In genomic region chr19:16076154-16076957, GRCh38 we compare ENCODE assay signal across 8 cellular contexts. TPM values are rescaled to one million over a fixed set of nuclear protein-coding genes. Genes with fewer than 3 reads are reported as not detected.
DNase-seq lines count a peak whose midpoint lies in the region; ATAC-seq and TF ChIP-seq lines count a peak whose summit lies in the region.

TPM4 (plus strand) TSS chr19:16076495; CDS start chr19:16076566, 71 bp downstream.

- peak within 1 kb of the TSS; percentile 55 to 85 for H3K4me3 ChIP-seq in CD4-positive, alpha-beta memory T cell (ENCODE audit: low read length in 2 of 2)
- H3K4me3 ChIP-seq in neural progenitor cell (peak within 1 kb of the TSS; percentile 98), stomach smooth muscle (ENCODE audit: low read length in 2 of 2) (peak within 1 kb of the TSS; percentile 84 to 89)

- H3K36me3 Mint-ChIP-seq in CD4-positive, alpha-beta memory T cell, result peaks cover 11 to 31% of the 10 kb centered on the region in 2 donors
- H3K36me3 Mint-ChIP-seq in neural progenitor cell, result peaks cover 4% of the 10 kb centered on the region

- peak within 1 kb of the TSS; percentile 91 to 100 (median 99) for H3K27ac Mint-ChIP-seq in CD4-positive, alpha-beta memory T cell
- peak within 1 kb of the TSS; percentile 100 for H3K27ac Mint-ChIP-seq in neural progenitor cell

- peaks cover 60% of the 10 kb centered on the region for H3K79me2 ChIP-seq in neural progenitor cell (ENCODE audit: low read depth)

- no peaks in the 10 kb centered on the region for H3K9me3 ChIP-seq in CD4-positive, alpha-beta memory T cell (ENCODE audit: control insufficient read depth in 1 of 2, low read length in 2 of 2)
- H3K9me3 ChIP-seq in neural progenitor cell (ENCODE audit: low read depth) (no peaks in the 10 kb centered on the region), stomach smooth muscle (ENCODE audit: control insufficient read depth in 2 of 2, low read length in 2 of 2) (no peaks in the 10 kb centered on the region)

- TF ChIP-seq POLR2A in Raji (IDR thresholded peaks at IDR 0.05; ENCODE audit: insufficient read depth, low read depth, low read length), result peak; percentile 58; the same call in 1 of the 2 replicates

- peak within 1 kb of the TSS; percentile 83 to 92 (median 91) for H3K4me3 Mint-ChIP-seq in CD4-positive, alpha-beta memory T cell
- H3K4me3 Mint-ChIP-seq in neural progenitor cell, result peak within 1 kb of the TSS; percentile 92

- H4K20me1 ChIP-seq in neural progenitor cell (ENCODE audit: low read depth), result peaks cover 40% of the 10 kb centered on the region

- DNase-seq in CD4-positive, alpha-beta memory T cell, result peak; percentile 74 to 89 (median 76)
- DNase-seq in HT-29 (ENCODE audit: low spot score), result peak; percentile 80
- peak; percentile 84 for DNase-seq in activated gamma-delta T cell (lab: John Stamatoyannopoulos, UW)
- DNase-seq in foreskin keratinocyte, result peak; percentile 79 to 87
- DNase-seq in neural progenitor cell (ENCODE audit: low spot score), result peak; percentile 96

- H3K4me2 ChIP-seq in neural progenitor cell, result peak within 1 kb of the TSS; percentile 100

- peaks cover 42 to 83% (median 59%) of the 10 kb centered on the region in 4 donors for H3K4me1 Mint-ChIP-seq in CD4-positive, alpha-beta memory T cell
- H3K4me1 Mint-ChIP-seq in neural progenitor cell, result peaks cover 31% of the 10 kb centered on the region

- H3K27me3 ChIP-seq in CD4-positive, alpha-beta memory T cell (ENCODE audit: insufficient read depth, low read length), result no peaks in the 10 kb centered on the region
- H3K27me3 ChIP-seq in foreskin keratinocyte (no peaks in the 10 kb centered on the region), neural progenitor cell (no peaks in the 10 kb centered on the region), stomach smooth muscle (ENCODE audit: control insufficient read depth in 1 of 2, insufficient read depth in 2 of 2, low read length in 2 of 2) (no peaks in the 10 kb centered on the region)

- H3K9ac ChIP-seq in neural progenitor cell (peak within 1 kb of the TSS; percentile 99), stomach smooth muscle (ENCODE audit: low read length in 2 of 2) (peak within 1 kb of the TSS; percentile 97 to 99)

- H3K36me3 ChIP-seq in CD4-positive, alpha-beta memory T cell (ENCODE audit: insufficient read depth, low read length), result peaks cover 7% of the 10 kb centered on the region
- H3K36me3 ChIP-seq in neural progenitor cell (no peaks in the 10 kb centered on the region), stomach smooth muscle (ENCODE audit: control insufficient read depth in 2 of 2, insufficient read depth in 2 of 2, low read length in 2 of 2) (peaks cover 8 to 15% of the 10 kb centered on the region in 2 donors)

- H3K27ac ChIP-seq in CD4-positive, alpha-beta memory T cell (ENCODE audit: low read depth, low read length), result peak within 1 kb of the TSS; percentile 91
- H3K27ac ChIP-seq in foreskin keratinocyte (peak within 1 kb of the TSS; percentile 90), neural progenitor cell (peak within 1 kb of the TSS; percentile 99), stomach smooth muscle (ENCODE audit: low read length) (peak within 1 kb of the TSS; percentile 100)

- ATAC-seq in GM19372 (IDR thresholded peaks at IDR 0.05; ENCODE audit: low read depth, unreplicated experiment) (peak; percentile 63), foreskin keratinocyte (peak; percentile 61)

- H3K9me3 Mint-ChIP-seq in CD4-positive, alpha-beta memory T cell, result peaks cover 0 to 4% (median 0%) of the 10 kb centered on the region in 8 donors
- H3K9me3 Mint-ChIP-seq in neural progenitor cell, result no peaks in the 10 kb centered on the region

- POLR2A ChIA-PET in CD4-positive, alpha-beta memory T cell (lab: Charles Lee; ENCODE audit: partially characterized antibody), result interaction anchor here (0.7 to 5.5 kb wide), 14 partner anchors 7 to 613 kb away, joined by 3 to 71 read pairs (median 4); partner anchors contain the start of genes FAM32A, HSH2D, KLF2 and RAB8A

- peak; percentile 5 for TF ChIP-seq CTCF in foreskin keratinocyte (conservative IDR thresholded peaks at IDR 0.05)
- TF ChIP-seq CTCF in neural progenitor cell (IDR thresholded peaks at IDR 0.05), result no peak

- peaks cover 38% of the 10 kb centered on the region for H3F3A ChIP-seq in neural progenitor cell (ENCODE audit: low read depth)

- peaks cover 78% of the 10 kb centered on the region for H3K4me1 ChIP-seq in CD4-positive, alpha-beta memory T cell (ENCODE audit: insufficient read depth, low read length)
- peaks cover 11% of the 10 kb centered on the region for H3K4me1 ChIP-seq in foreskin keratinocyte
- peaks cover 30% of the 10 kb centered on the region for H3K4me1 ChIP-seq in neural progenitor cell
- peaks cover 80% of the 10 kb centered on the region for H3K4me1 ChIP-seq in stomach smooth muscle (ENCODE audit: control insufficient read depth, insufficient read depth, low read length)

- no peaks in the 10 kb centered on the region for H3K27me3 Mint-ChIP-seq in CD4-positive, alpha-beta memory T cell
- H3K27me3 Mint-ChIP-seq in neural progenitor cell (ENCODE audit: insufficient read depth, low read depth), result peaks cover 25% of the 10 kb centered on the region

- CTCF ChIA-PET in CD4-positive, alpha-beta memory T cell (lab: Charles Lee; ENCODE audit: partially characterized antibody), result interaction anchor here (1.1 to 9.6 kb wide), 4 partner anchors 9 to 109 kb away, joined by 3 to 145 read pairs (median 5); partner anchors contain the start of gene FAM32A

- peak within 1 kb of the TSS; percentile 22 for H2AFZ ChIP-seq in neural progenitor cell (replicated peaks)

- intact Hi-C loops in CD4-positive, alpha-beta memory T cell (cut with micrococcal nuclease), result loop anchor here (5.0 kb wide), 2 partner anchors 239 to 251 kb away; no protein-coding TSS in a partner anchor

RNA-seq across cellular contexts. Expression of gene TPM4, which starts in this region (rescaled TPM):
- 10 to 100 TPM; 94.7 to 96.8 TPM for total RNA-seq in CD4-positive, alpha-beta memory T cell
- polyA plus RNA-seq in CD4-positive, alpha-beta memory T cell, result 100 to 1,000 TPM in 1 of 2 donors, 10 to 100 TPM in 1; 76.7 to 134 TPM
- 160 and 166 TPM in 2 replicates for total RNA-seq in HT-29 (2014; rRNA removed; shearing (Covaris generic))
- 691 and 701 TPM in 2 replicates for total RNA-seq in foreskin keratinocyte
- polyA plus RNA-seq in foreskin keratinocyte, result 552 and 595 TPM in 2 replicates
- 446 and 535 TPM in 2 replicates for total RNA-seq in neural progenitor cell (ENCODE audit: low replicate concordance)

Comparison
In these comparisons a context has a peak if more than half of its experiments do, and no peak if none do; other contexts are left out.
1. Peak in every context shown above with its lines: DNase-seq, ATAC-seq, H3K4me3 ChIP-seq and H3K27ac ChIP-seq.